In the genomic region with DNA sequence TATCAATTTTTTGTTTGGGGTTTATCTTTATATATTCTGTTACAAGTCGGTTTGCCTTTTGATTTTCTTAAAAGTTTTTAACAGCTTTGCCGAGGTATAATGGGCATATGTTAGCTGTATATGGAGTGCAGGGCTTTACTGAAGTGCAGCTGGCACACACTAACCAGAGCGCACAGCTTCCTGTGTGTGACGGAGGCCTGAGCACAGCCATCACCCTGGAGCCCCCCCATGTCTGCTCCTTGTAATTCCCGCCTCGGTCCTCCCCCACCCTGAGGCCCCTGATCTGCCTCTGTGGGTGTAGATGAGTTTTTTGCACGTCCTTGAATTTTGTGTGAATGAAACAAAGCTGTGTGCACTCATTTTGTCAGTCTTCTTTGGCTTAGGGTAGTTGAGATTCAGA, we compare ENCODE assay signal across 19 cellular contexts.
DNase-seq lines count a peak whose midpoint lies in the region; ATAC-seq and TF ChIP-seq lines count a peak whose summit lies in the region.
"Had no signal": no experiment of that assay in that cellular context is flagged by ENCODE, and none has a peak within 500 bp of the region (broad histone marks: within the 10 kb centered on the region; RNA-seq: fewer than 3 reads in every experiment).

No MANE protein-coding gene starts in this region.

- TF ChIP-seq CTCF in DND-41 (IDR thresholded peaks at IDR 0.05; ENCODE audit: borderline replicate concordance, extremely low read depth, low read length, poor library complexity, severe bottlenecking) (no peak), brain microvascular endothelial cell (IDR thresholded peaks at IDR 0.05; ENCODE audit: low read depth, low read length, missing control alignments) (no peak), osteocyte (IDR thresholded peaks at IDR 0.05) (no peak)

- H3K27ac Mint-ChIP-seq in osteocyte (ENCODE audit: unreplicated experiment): peak overlapping the region; percentile 85
- H3K27ac Mint-ChIP-seq: CD4-positive, alpha-beta T cell had no signal

- H3K36me3 ChIP-seq in BLaER1 (peaks cover 53% of the 10 kb centered on the region), DND-41 (ENCODE audit: insufficient read depth, low read length) (peaks cover 79% of the 10 kb centered on the region), brain microvascular endothelial cell (replicated peaks) (no peaks in the 10 kb centered on the region)
- H3K36me3 ChIP-seq: adrenal gland, pancreas had no signal

- H3K4me3 ChIP-seq in BLaER1 (peak overlapping the region; percentile 66; the same call in 1 of the 2 replicates), DND-41 (ENCODE audit: low read depth in 1 of 2, low read length in 2 of 2) (no peak overlapping the region), brain microvascular endothelial cell (ENCODE audit: low read depth, low read length) (no peak overlapping the region)
- H3K4me3 ChIP-seq: adrenal gland, HAP-1, K562, pancreas, right lobe of liver had no signal

- H3K4me1 ChIP-seq in BLaER1 (peaks cover 98% of the 10 kb centered on the region), DND-41 (ENCODE audit: insufficient read depth, low read length) (peaks cover 87% of the 10 kb centered on the region)
- H3K4me1 ChIP-seq: adrenal gland, HAP-1, pancreas, right lobe of liver had no signal

- H3K36me3 Mint-ChIP-seq in osteocyte (ENCODE audit: unreplicated experiment): peaks cover 14% of the 10 kb centered on the region

- H4K20me1 ChIP-seq in BLaER1 (peaks cover 2% of the 10 kb centered on the region; the same call in 1 of the 2 replicates), DND-41 (ENCODE audit: insufficient read depth, low read length) (peaks cover 7% of the 10 kb centered on the region; the same call in 1 of the 2 replicates)

- peak overlapping the region; percentile 78; the same call in 1 of the 2 replicates for H3K9ac ChIP-seq in BLaER1
- H3K9ac ChIP-seq in DND-41 (ENCODE audit: low read depth, low read length): peak overlapping the region; percentile 39

- no peak overlapping the region for H2AFZ ChIP-seq in DND-41 (ENCODE audit: low read depth, low read length)

- peak; percentile 93 for ATAC-seq in DND-41 (ENCODE audit: insufficient read depth, low read depth)
- ATAC-seq: K562, pancreas, right lobe of liver had no signal

- H3K79me2 ChIP-seq in DND-41 (ENCODE audit: insufficient read depth, low read length): peaks cover 95% of the 10 kb centered on the region

- H3K27me3 Mint-ChIP-seq in osteocyte (ENCODE audit: unreplicated experiment): no peaks in the 10 kb centered on the region
- H3K27me3 Mint-ChIP-seq: CD4-positive, alpha-beta T cell had no signal

- DNase-seq in DND-41: peak; percentile 67
- no peak for DNase-seq in brain microvascular endothelial cell
- no peak for DNase-seq in osteocyte (ENCODE audit: extremely low spot score, unreplicated experiment)
- no peak for DNase-seq in midbrain (lab: John Stamatoyannopoulos, UW)
- no peak for DNase-seq in stimulated activated naive CD4-positive, alpha-beta T cell (lab: John Stamatoyannopoulos, UW)
- no peak for DNase-seq in NCI-H1105 treated with DMSO at 0.1 percent for 48 hours (lab: John Stamatoyannopoulos, UW)
- DNase-seq: activated CD4-positive, alpha-beta T cell treated with anti-CD3 and anti-CD28 coated beads for 48 hours; activated CD8-positive, alpha-beta memory T cell treated with anti-CD3 and anti-CD28 coated beads, Interleukin-2, amount 50 U/mL, for 48 hours; activated effector memory CD4-positive, alpha-beta T cell treated with anti-CD3 and anti-CD28 coated beads, Interleukin-2, amount 50 U/mL, for 16 hours; adrenal gland; CD4-positive, alpha-beta T cell; DMS153; NCI-H1694 treated with DMSO at 0.1 percent for 48 hours; NCI-H69 had no signal

- H3K4me1 Mint-ChIP-seq in osteocyte (ENCODE audit: unreplicated experiment): peaks cover 19% of the 10 kb centered on the region

- H3K4me2 ChIP-seq in BLaER1: peak overlapping the region; percentile 99
- H3K4me2 ChIP-seq in DND-41 (ENCODE audit: insufficient read depth, low read length): peak overlapping the region; percentile 54; the same call in 1 of the 2 replicates

- H3K9me3 ChIP-seq in BLaER1: no peaks in the 10 kb centered on the region
- H3K9me3 ChIP-seq in DND-41 (ENCODE audit: insufficient read depth, low read length, severe bottlenecking): no peaks in the 10 kb centered on the region
- H3K9me3 ChIP-seq: adrenal gland, HAP-1, pancreas, right lobe of liver had no signal

- in situ Hi-C loops in brain microvascular endothelial cell (cut with HindIII; ENCODE audit: low pct_ligation_motif_present, low sequenced_read_pairs): no loop called here

- H3K27me3 ChIP-seq in BLaER1: no peaks in the 10 kb centered on the region
- no peaks in the 10 kb centered on the region for H3K27me3 ChIP-seq in DND-41 (ENCODE audit: insufficient read depth, low read length, poor library complexity)
- H3K27me3 ChIP-seq in brain microvascular endothelial cell (replicated peaks): no peaks in the 10 kb centered on the region
- H3K27me3 ChIP-seq: adrenal gland, pancreas, right lobe of liver had no signal

- H3K4me3 Mint-ChIP-seq in osteocyte (ENCODE audit: unreplicated experiment): no peak overlapping the region
- H3K4me3 Mint-ChIP-seq: CD4-positive, alpha-beta T cell had no signal

- peak overlapping the region; percentile 93 for H3K27ac ChIP-seq in BLaER1
- H3K27ac ChIP-seq in DND-41 (ENCODE audit: low read length): peak overlapping the region; percentile 73
- H3K27ac ChIP-seq in brain microvascular endothelial cell: peak overlapping the region; percentile 52
- H3K27ac ChIP-seq: adrenal gland, pancreas, right lobe of liver had no signal

- H3K9me3 Mint-ChIP-seq in osteocyte (ENCODE audit: unreplicated experiment): no peaks in the 10 kb centered on the region
- H3K9me3 Mint-ChIP-seq: CD4-positive, alpha-beta T cell had no signal
